ENCODE assay signal across 19 cellular contexts in the genomic region with DNA sequence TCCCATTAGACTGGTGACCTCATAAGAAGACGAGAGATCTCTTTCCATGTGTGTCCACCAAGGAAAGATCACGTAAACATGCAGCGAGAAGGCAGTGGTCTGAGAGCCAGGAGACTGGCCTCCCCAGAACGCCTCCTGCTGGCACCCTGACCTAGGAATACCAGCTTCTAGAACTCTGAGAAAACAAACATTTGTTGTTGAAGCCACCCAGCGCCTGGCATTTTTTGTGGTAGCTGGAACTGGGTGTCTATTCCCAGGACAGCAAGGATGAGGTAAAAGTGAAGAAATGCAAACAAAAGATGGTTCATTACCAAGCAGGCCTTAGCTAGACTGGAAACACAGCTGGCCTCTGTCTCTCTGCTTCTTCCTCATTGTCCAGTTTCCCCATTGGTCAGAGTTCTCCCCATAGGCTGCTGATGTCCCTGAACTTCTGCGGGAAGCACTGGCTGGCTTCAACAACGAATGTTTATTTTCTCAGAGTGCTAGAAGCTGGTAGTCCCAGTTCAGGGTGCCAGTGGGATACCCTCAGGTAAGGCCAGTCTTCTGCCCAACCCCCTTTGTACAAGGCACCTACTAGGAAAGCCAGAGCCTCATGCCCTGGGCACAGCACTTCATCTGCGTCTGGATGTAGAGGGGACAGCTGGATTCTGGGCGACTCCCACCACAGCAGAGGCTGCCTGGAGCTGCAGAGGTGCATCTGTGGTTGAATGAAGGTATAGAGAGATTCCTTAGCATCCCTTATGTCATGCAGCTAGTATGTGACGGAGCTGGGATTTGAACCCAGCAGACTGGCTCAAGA.
"Had no signal": no experiment of that assay in that cellular context is flagged by ENCODE, and none has a peak within 500 bp of the region (broad histone marks: within the 10 kb centered on the region; RNA-seq: fewer than 3 reads in every experiment).

No MANE protein-coding gene starts in this region.

- H3K27me3 Mint-ChIP-seq: naive thymus-derived CD4-positive, alpha-beta T cell; stimulated activated naive CD8-positive, alpha-beta T cell treated with anti-CD3 and anti-CD28 coated beads, Interleukin-15, Interleukin-2, amounts not matched to agents 100 ng/mL and 50 ng/mL, for 24 hours had no signal

- H3K27ac Mint-ChIP-seq: naive thymus-derived CD4-positive, alpha-beta T cell; natural killer cell treated with Interleukin-12 subunit alpha and Interleukin-12 subunit beta and Interleukin-15 and Interleukin-18, amount 100 ng/mL, for 72 hours; progenitor cell of endocrine pancreas; stimulated activated effector memory CD8-positive, alpha-beta T cell treated with anti-CD3 and anti-CD28 coated beads, Interleukin-12 subunit alpha, Interleukin-12 subunit beta, amount 100 ng/mL, for 72 hours; stimulated activated naive CD8-positive, alpha-beta T cell treated with anti-CD3 and anti-CD28 coated beads, Interleukin-15, Interleukin-2, amounts not matched to agents 100 ng/mL and 50 ng/mL, for 24 hours had no signal

- H3K4me1 Mint-ChIP-seq: naive thymus-derived CD4-positive, alpha-beta T cell; stimulated activated effector memory CD8-positive, alpha-beta T cell treated with anti-CD3 and anti-CD28 coated beads, Interleukin-12 subunit alpha, Interleukin-12 subunit beta, amount 100 ng/mL, for 72 hours had no signal

- H3K4me3 Mint-ChIP-seq: naive thymus-derived CD4-positive, alpha-beta T cell; natural killer cell treated with Interleukin-12 subunit alpha and Interleukin-12 subunit beta and Interleukin-15 and Interleukin-18, amount 100 ng/mL, for 72 hours; stimulated activated effector memory CD8-positive, alpha-beta T cell treated with anti-CD3 and anti-CD28 coated beads, Interleukin-12 subunit alpha, Interleukin-12 subunit beta, amount 100 ng/mL, for 72 hours; stimulated activated naive CD8-positive, alpha-beta T cell treated with anti-CD3 and anti-CD28 coated beads, Interleukin-15, Interleukin-2, amounts not matched to agents 100 ng/mL and 50 ng/mL, for 24 hours had no signal

- H3K9me3 Mint-ChIP-seq: stimulated activated naive CD8-positive, alpha-beta T cell treated with anti-CD3 and anti-CD28 coated beads, Interleukin-15, Interleukin-2, amounts not matched to agents 100 ng/mL and 50 ng/mL, for 24 hours had no signal

- ATAC-seq: left colon; mucosa of descending colon; naive thymus-derived CD4-positive, alpha-beta T cell; right cardiac atrium; sciatic nerve; stimulated activated effector memory CD8-positive, alpha-beta T cell treated with anti-CD3 and anti-CD28 coated beads, Interleukin-12 subunit alpha, Interleukin-12 subunit beta, amount 100 ng/mL, for 72 hours had no signal

- H3K36me3 Mint-ChIP-seq: naive thymus-derived CD4-positive, alpha-beta T cell; natural killer cell treated with Interleukin-12 subunit alpha and Interleukin-12 subunit beta and Interleukin-15 and Interleukin-18, amount 100 ng/mL, for 72 hours; stimulated activated effector memory CD8-positive, alpha-beta T cell treated with anti-CD3 and anti-CD28 coated beads, Interleukin-12 subunit alpha, Interleukin-12 subunit beta, amount 100 ng/mL, for 72 hours had no signal

- DNase-seq: hippocampal formation; kidney; left colon; left ventricle myocardium inferior; mesendoderm; midbrain; mucosa of descending colon; naive thymus-derived CD4-positive, alpha-beta T cell; ovary; right cardiac atrium; stimulated activated CD4-positive, alpha-beta T cell treated with anti-CD3 and anti-CD28 coated beads, Interleukin-4, amount 100 ng/mL, for 24 hours; stimulated activated naive CD4-positive, alpha-beta T cell; trophoblast cell; uterus had no signal
